In the genomic region with DNA sequence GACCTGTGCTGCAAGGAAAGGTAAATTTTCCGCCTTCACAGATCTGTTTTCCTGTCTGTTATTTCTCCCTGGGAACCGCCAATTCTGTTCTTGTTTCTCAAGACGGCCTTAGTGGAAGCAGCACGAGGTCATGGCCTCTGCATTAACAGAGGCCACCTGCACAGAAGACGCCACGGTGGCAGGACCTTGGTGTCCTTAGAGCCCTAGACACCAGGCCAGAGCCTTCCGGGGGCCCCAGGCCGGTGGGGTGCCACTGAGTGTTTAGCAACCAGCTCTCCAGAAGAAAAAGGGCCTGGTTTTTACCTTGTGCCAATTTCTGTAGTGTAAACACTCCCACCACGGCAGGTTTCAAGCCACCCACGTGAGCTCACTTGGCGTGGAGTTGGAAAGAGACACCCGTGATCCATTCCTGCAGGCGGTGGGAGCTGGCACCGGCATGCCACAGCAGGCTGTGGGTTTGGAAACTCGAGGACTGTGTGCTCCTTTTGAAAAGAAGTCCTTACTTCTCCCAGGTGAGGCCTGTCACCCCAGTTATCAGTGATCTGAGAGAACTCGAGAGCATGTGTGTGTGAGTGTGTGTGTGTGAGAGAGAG, we compare ENCODE assay signal across 17 cellular contexts.
A peak's percentile ranks its signal among the peaks of the same experiment; 100 is the strongest.
DNase-seq lines count a peak whose midpoint lies in the region; ATAC-seq and TF ChIP-seq lines count a peak whose summit lies in the region.
"Had no signal": no experiment of that assay in that cellular context is flagged by ENCODE, and none has a peak within 500 bp of the region (broad histone marks: within the 10 kb centered on the region; RNA-seq: fewer than 3 reads in every experiment).

No MANE protein-coding gene starts in this region.

- no peaks in the 10 kb centered on the region for H3K4me1 Mint-ChIP-seq in activated naive CD4-positive, alpha-beta T cell treated with anti-CD3 and anti-CD28 coated beads, Interleukin-2, amount 50 U/mL, for 24 hours
- H3K4me1 Mint-ChIP-seq in nephron progenitor cell, result peaks cover 66% of the 10 kb centered on the region

- no peaks in the 10 kb centered on the region for H3K36me3 Mint-ChIP-seq in activated naive CD4-positive, alpha-beta T cell treated with anti-CD3 and anti-CD28 coated beads, Interleukin-2, amount 50 U/mL, for 24 hours
- H3K36me3 Mint-ChIP-seq in nephron progenitor cell (ENCODE audit: low read depth), result no peaks in the 10 kb centered on the region
- H3K36me3 Mint-ChIP-seq: CD8-positive, alpha-beta T cell had no signal

- H3K27me3 ChIP-seq in DND-41 (ENCODE audit: insufficient read depth, low read length, poor library complexity) (no peaks in the 10 kb centered on the region), testis (no peaks in the 10 kb centered on the region)

- H3K4me1 ChIP-seq in DND-41 (ENCODE audit: insufficient read depth, low read length) (no peaks in the 10 kb centered on the region), testis (peaks cover 3% of the 10 kb centered on the region)
- H3K4me1 ChIP-seq: A549, HAP-1 had no signal

- H3K27ac ChIP-seq in DND-41 (ENCODE audit: low read length) (0 out of 2 replicates have a peak overlapping the region, but pooled peaks have one; percentile 11), testis (no peak overlapping the region)
- H3K27ac ChIP-seq: 22Rv1, A549, GM23248, HL-60 had no signal

- H4K20me1 ChIP-seq in DND-41 (ENCODE audit: insufficient read depth, low read length), result no peaks in the 10 kb centered on the region

- intact Hi-C loops in testis (cut with DNase I; ENCODE audit: low total_unique reads), result no loop called here

- H3K27me3 Mint-ChIP-seq in activated naive CD4-positive, alpha-beta T cell treated with anti-CD3 and anti-CD28 coated beads, Interleukin-2, amount 50 U/mL, for 24 hours, result no peaks in the 10 kb centered on the region
- H3K27me3 Mint-ChIP-seq in nephron progenitor cell (ENCODE audit: low read depth, poor library complexity), result peaks cover 6% of the 10 kb centered on the region

- H3K36me3 ChIP-seq in DND-41 (ENCODE audit: insufficient read depth, low read length) (no peaks in the 10 kb centered on the region), testis (ENCODE audit: low read depth, missing control alignments) (no peaks in the 10 kb centered on the region)
- H3K36me3 ChIP-seq: HAP-1 had no signal

- H3K27ac Mint-ChIP-seq in activated naive CD4-positive, alpha-beta T cell treated with anti-CD3 and anti-CD28 coated beads, Interleukin-2, amount 50 U/mL, for 24 hours, result peak overlapping the region; percentile 56
- peak overlapping the region; percentile 86 for H3K27ac Mint-ChIP-seq in nephron progenitor cell
- H3K27ac Mint-ChIP-seq: CD8-positive, alpha-beta T cell had no signal

- no peak overlapping the region for H3K4me3 ChIP-seq in DND-41 (ENCODE audit: low read depth in 1 of 2, low read length in 2 of 2)
- H3K4me3 ChIP-seq in testis, result no peak overlapping the region
- H3K4me3 ChIP-seq: A549, GM12878, GM23248, HAP-1 had no signal

- no peaks in the 10 kb centered on the region for H3K79me2 ChIP-seq in DND-41 (ENCODE audit: insufficient read depth, low read length)

- no peak overlapping the region for H3K9ac ChIP-seq in DND-41 (ENCODE audit: low read depth, low read length)
- H3K9ac ChIP-seq: GM23248 had no signal

- H3K4me2 ChIP-seq in DND-41 (ENCODE audit: insufficient read depth, low read length), result no peak overlapping the region
- H3K4me2 ChIP-seq: A549 had no signal

- WGBS in testis, 2 donors, result 87 to 96% methylated on average over 16 of the region's 16 CpGs

- no peak for ATAC-seq in DND-41 (ENCODE audit: insufficient read depth, low read depth)
- no peak for ATAC-seq in GM21381 (IDR thresholded peaks at IDR 0.05; ENCODE audit: unreplicated experiment)
- ATAC-seq: A549; CD8-positive, alpha-beta T cell; GM12878 had no signal

- no peak overlapping the region for H2AFZ ChIP-seq in DND-41 (ENCODE audit: low read depth, low read length)
- H2AFZ ChIP-seq: GM23248 had no signal

- H3K9me3 Mint-ChIP-seq in activated naive CD4-positive, alpha-beta T cell treated with anti-CD3 and anti-CD28 coated beads, Interleukin-2, amount 50 U/mL, for 24 hours, result no peaks in the 10 kb centered on the region
- no peaks in the 10 kb centered on the region for H3K9me3 Mint-ChIP-seq in nephron progenitor cell
- H3K9me3 Mint-ChIP-seq: CD8-positive, alpha-beta T cell had no signal

- no peak for TF ChIP-seq POLR2A in testis (IDR thresholded peaks at IDR 0.05)

- H3K9me3 ChIP-seq in DND-41 (ENCODE audit: insufficient read depth, low read length, severe bottlenecking), result no peaks in the 10 kb centered on the region
- no peaks in the 10 kb centered on the region for H3K9me3 ChIP-seq in testis
- H3K9me3 ChIP-seq: A549, HAP-1 had no signal

- DNase-seq in activated naive CD4-positive, alpha-beta T cell (lab: John Stamatoyannopoulos, UW), result no peak
- DNase-seq in DND-41 (no peak), nephron progenitor cell (no peak), testis (no peak), NCI-H748 (lab: John Stamatoyannopoulos, UW; ENCODE audit: unreplicated experiment) (no peak)
- DNase-seq: AML-193; Calu3; CD8-positive, alpha-beta T cell; EL; GM23248 had no signal

- no peak overlapping the region for H3K4me3 Mint-ChIP-seq in activated naive CD4-positive, alpha-beta T cell treated with anti-CD3 and anti-CD28 coated beads, Interleukin-2, amount 50 U/mL, for 24 hours
- H3K4me3 Mint-ChIP-seq in nephron progenitor cell, result peak overlapping the region; percentile 57
- H3K4me3 Mint-ChIP-seq: CD8-positive, alpha-beta T cell had no signal

- TF ChIP-seq CTCF in DND-41 (IDR thresholded peaks at IDR 0.05; ENCODE audit: borderline replicate concordance, extremely low read depth, low read length, poor library complexity, severe bottlenecking) (no peak), nephron progenitor cell (IDR thresholded peaks at IDR 0.05) (no peak), testis (IDR thresholded peaks at IDR 0.05) (no peak)
